ENCODE assay signal across 29 cellular contexts in genomic region chr2:120007851-120008250, GRCh38.
"Had no signal": no experiment of that assay in that cellular context is flagged by ENCODE, and none has a peak within 500 bp of the region (broad histone marks: within the 10 kb centered on the region; RNA-seq: fewer than 3 reads in every experiment).

No MANE protein-coding gene starts in this region.

- H3K27ac ChIP-seq: VCaP had no signal

- H3K4me3 Mint-ChIP-seq: activated CD8-positive, alpha-beta T cell treated with anti-CD3 and anti-CD28 coated beads, Interleukin-2, amount 10 ng/mL, durations not matched to agents 7 days and 5 days; activated naive CD4-positive, alpha-beta T cell treated with anti-CD3 and anti-CD28 coated beads, Interleukin-2, amount 10 ng/mL, durations not matched to agents 7 days and 5 days; activated naive CD8-positive, alpha-beta T cell; activated naive CD8-positive, alpha-beta T cell treated with anti-CD3 and anti-CD28 coated beads, Interleukin-2, amount 50 U/mL, for 24 hours; activated T-cell treated with anti-CD3 and anti-CD28 coated beads, Interleukin-2, amount 50 U/mL, for 4 hours had no signal

- H3K27me3 Mint-ChIP-seq: activated naive CD8-positive, alpha-beta T cell; activated naive CD8-positive, alpha-beta T cell treated with anti-CD3 and anti-CD28 coated beads, Interleukin-2, amount 50 U/mL, for 24 hours had no signal

- DNase-seq: activated CD4-positive, alpha-beta T cell treated with anti-CD3 and anti-CD28 coated beads for 1 hour; activated CD4-positive, alpha-beta T cell treated with anti-CD3 and anti-CD28 coated beads for 48 hours; activated CD4-positive, alpha-beta T cell treated with anti-CD3 and anti-CD28 coated beads, Interleukin-2, amount 50 U/mL, for 48 hours; activated CD4-positive, CD25-positive, alpha-beta regulatory T cell; activated CD8-positive, alpha-beta T cell treated with anti-CD3 and anti-CD28 coated beads, Interleukin-2, amount 10 ng/mL, durations not matched to agents 7 days and 5 days; activated effector memory CD4-positive, alpha-beta T cell treated with Interleukin-2 at 50 U/mL for 16 hours; activated naive CD4-positive, alpha-beta T cell treated with anti-CD3 and anti-CD28 coated beads, Interleukin-2, amount 10 ng/mL, durations not matched to agents 7 days and 5 days; activated naive CD8-positive, alpha-beta T cell treated with anti-CD3 and anti-CD28 coated beads, Interleukin-2, amount 50 U/mL, for 24 hours; activated T-cell treated with anti-CD3 and anti-CD28 coated beads for 4 hours; activated T-cell treated with anti-CD3 and anti-CD28 coated beads, Interleukin-2, amount 50 U/mL, for 4 hours; anterior cingulate cortex; caudate nucleus; cerebellar nuclear complex; NCI-H1048; NCI-H1105 treated with DMSO at 0.1 percent for 48 hours; NCI-H1436 treated with DMSO at 0.1 percent for 48 hours; NCI-H1694 treated with DMSO at 0.1 percent for 48 hours; NCI-H2029; NCI-H345; NCI-H524 treated with DMSO at 0.1 percent for 48 hours; OCI-M1; Right ventricle myocardium superior; SW 1271; T-helper 1 cell; T-helper 2 cell; T-helper 9 cell had no signal

- ATAC-seq: activated CD8-positive, alpha-beta T cell treated with anti-CD3 and anti-CD28 coated beads, Interleukin-2, amount 10 ng/mL, durations not matched to agents 7 days and 5 days; activated naive CD8-positive, alpha-beta T cell treated with anti-CD3 and anti-CD28 coated beads, Interleukin-2, amount 50 U/mL, for 24 hours; activated T-cell treated with anti-CD3 and anti-CD28 coated beads, Interleukin-2, amount 50 U/mL, for 4 hours had no signal

- H3K27ac Mint-ChIP-seq: activated CD8-positive, alpha-beta T cell treated with anti-CD3 and anti-CD28 coated beads, Interleukin-2, amount 10 ng/mL, durations not matched to agents 7 days and 5 days; activated naive CD4-positive, alpha-beta T cell treated with anti-CD3 and anti-CD28 coated beads, Interleukin-2, amount 10 ng/mL, durations not matched to agents 7 days and 5 days; activated naive CD8-positive, alpha-beta T cell; activated naive CD8-positive, alpha-beta T cell treated with anti-CD3 and anti-CD28 coated beads, Interleukin-2, amount 50 U/mL, for 24 hours; brain had no signal

- H3K36me3 Mint-ChIP-seq: activated naive CD4-positive, alpha-beta T cell treated with anti-CD3 and anti-CD28 coated beads, Interleukin-2, amount 10 ng/mL, durations not matched to agents 7 days and 5 days; brain had no signal

- H3K9me3 Mint-ChIP-seq: activated naive CD4-positive, alpha-beta T cell treated with anti-CD3 and anti-CD28 coated beads, Interleukin-2, amount 10 ng/mL, durations not matched to agents 7 days and 5 days; activated naive CD8-positive, alpha-beta T cell treated with anti-CD3 and anti-CD28 coated beads, Interleukin-2, amount 50 U/mL, for 24 hours; activated T-cell treated with anti-CD3 and anti-CD28 coated beads, Interleukin-2, amount 50 U/mL, for 4 hours had no signal
